ENCODE assay signal across 8 cellular contexts in the genomic region with DNA sequence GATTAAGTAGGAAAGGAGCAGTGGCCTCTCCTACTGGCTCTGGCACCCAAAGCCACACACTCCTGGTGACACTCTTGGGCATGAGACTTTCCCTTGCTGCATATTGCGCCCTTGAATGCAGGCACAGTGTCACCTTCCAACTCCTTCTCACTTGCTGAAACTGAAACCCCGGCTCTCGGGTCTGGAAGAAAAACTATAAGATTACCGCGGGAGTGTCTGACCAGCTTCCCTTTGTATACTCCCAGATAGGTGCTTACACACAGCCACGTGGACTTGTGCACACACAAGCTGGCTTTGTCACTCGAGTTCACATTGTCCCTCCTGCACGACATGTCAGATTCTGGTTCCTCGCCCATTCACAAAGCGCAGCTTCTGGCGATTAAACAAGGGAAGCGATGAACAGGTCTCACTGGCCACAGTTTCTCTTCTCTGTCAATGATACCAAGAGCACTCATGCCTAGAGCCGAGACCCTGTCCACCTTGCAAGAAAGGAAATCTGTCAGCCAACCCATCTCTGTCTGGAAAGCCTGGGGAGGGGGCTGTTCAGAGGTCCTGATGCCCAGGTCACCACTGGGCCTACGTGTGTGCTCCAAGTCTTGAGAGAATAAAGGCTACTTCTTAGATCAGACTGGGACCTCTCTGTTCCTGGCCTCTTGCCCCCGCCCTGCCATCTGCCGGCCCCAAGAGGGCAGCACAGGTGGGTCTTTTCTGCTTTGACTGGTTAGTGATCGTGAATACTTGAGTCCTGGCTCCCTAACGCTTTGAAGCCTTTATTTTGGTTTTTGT.
A peak's percentile ranks its signal among the peaks of the same experiment; 100 is the strongest.
DNase-seq lines count a peak whose midpoint lies in the region; ATAC-seq, FAIRE-seq and TF ChIP-seq lines count a peak whose summit lies in the region.

No MANE protein-coding gene starts in this region.

- peaks cover 48% of the 10 kb centered on the region for H3K27me3 Mint-ChIP-seq in CD4-positive, CD25-positive, alpha-beta regulatory T cell
- H3K27me3 Mint-ChIP-seq in activated CD4-positive, alpha-beta memory T cell treated with anti-CD3 and anti-CD28 coated beads for 36 hours, result peaks cover 30% of the 10 kb centered on the region

- peaks cover 13% of the 10 kb centered on the region for H3K27me3 ChIP-seq in CD4-positive, CD25-positive, alpha-beta regulatory T cell (ENCODE audit: control insufficient read depth, insufficient read depth, low read length)
- H3K27me3 ChIP-seq in endothelial cell of umbilical vein (ENCODE audit: control insufficient read depth in 2 of 2, insufficient read depth in 2 of 2, low read length in 2 of 2) (peaks cover 2 to 11% of the 10 kb centered on the region in 2 experiments), parathyroid adenoma (ENCODE audit: control insufficient read depth, insufficient read depth, low read length) (no peaks in the 10 kb centered on the region)

- POLR2A ChIA-PET in HEK293 (lab: Yijun Ruan, JAX), result no interaction called here
- POLR2A ChIA-PET in activated CD4-positive, alpha-beta memory T cell treated with anti-CD3 and anti-CD28 coated beads for 36 hours (lab: Charles Lee), result no interaction called here
- POLR2A ChIA-PET in endothelial cell of umbilical vein (lab: Charles Lee), result no interaction called here

- H3K9me3 Mint-ChIP-seq in CD4-positive, CD25-positive, alpha-beta regulatory T cell, result no peaks in the 10 kb centered on the region
- no peaks in the 10 kb centered on the region for H3K9me3 Mint-ChIP-seq in activated CD4-positive, alpha-beta memory T cell treated with anti-CD3 and anti-CD28 coated beads for 36 hours

- H3K4me3 Mint-ChIP-seq in CD4-positive, CD25-positive, alpha-beta regulatory T cell, result no peak overlapping the region
- no peak overlapping the region for H3K4me3 Mint-ChIP-seq in activated CD4-positive, alpha-beta memory T cell treated with anti-CD3 and anti-CD28 coated beads for 36 hours

- no peaks in the 10 kb centered on the region for H3K9me3 ChIP-seq in CD4-positive, CD25-positive, alpha-beta regulatory T cell (ENCODE audit: control insufficient read depth in 2 of 2, low read length in 2 of 2)
- H3K9me3 ChIP-seq in HEK293 (ENCODE audit: control insufficient read depth, insufficient read depth, low read depth, low read length) (no peaks in the 10 kb centered on the region), endothelial cell of umbilical vein (replicated peaks; ENCODE audit: control insufficient read depth, insufficient read depth, low read length) (no peaks in the 10 kb centered on the region), parathyroid adenoma (ENCODE audit: control insufficient read depth, low read length) (no peaks in the 10 kb centered on the region)

- no peaks in the 10 kb centered on the region for H3K9me1 ChIP-seq in endothelial cell of umbilical vein (replicated peaks; ENCODE audit: control insufficient read depth, extremely low read depth, insufficient read depth, low read length)

- no peaks in the 10 kb centered on the region for H3K36me3 Mint-ChIP-seq in CD4-positive, CD25-positive, alpha-beta regulatory T cell
- no peaks in the 10 kb centered on the region for H3K36me3 Mint-ChIP-seq in activated CD4-positive, alpha-beta memory T cell treated with anti-CD3 and anti-CD28 coated beads for 36 hours

- H3K9ac ChIP-seq in endothelial cell of umbilical vein (replicated peaks; ENCODE audit: extremely low read depth, insufficient read depth, low read length), result no peak overlapping the region
- no peak overlapping the region for H3K9ac ChIP-seq in parathyroid adenoma

- no peak overlapping the region for H3K27ac ChIP-seq in CD4-positive, CD25-positive, alpha-beta regulatory T cell (ENCODE audit: insufficient read depth, low read length, poor library complexity, severe bottlenecking)
- H3K27ac ChIP-seq in HEK293 (ENCODE audit: extremely low read depth, low read depth, low read length) (no peak overlapping the region), endothelial cell of umbilical vein (ENCODE audit: insufficient read depth, low read depth, low read length) (no peak overlapping the region), parathyroid adenoma (no peak overlapping the region)

- DNase-seq in CD4-positive, CD25-positive, alpha-beta regulatory T cell, result peak; percentile 13 to 65 (median 49)
- peak; percentile 73 for DNase-seq in NCI-H69 (lab: John Stamatoyannopoulos, UW)
- peak; percentile 67 for DNase-seq in activated CD4-positive, alpha-beta memory T cell treated with anti-CD3 and anti-CD28 coated beads for 36 hours
- peak; percentile 10 for DNase-seq in endothelial cell of umbilical vein (ENCODE audit: low read depth, low spot score)

- dilution Hi-C loops in endothelial cell of umbilical vein (cut with MboI; ENCODE audit: extremely low pct_ligation_motif_present, low sequenced_read_pairs), result no loop called here

- ATAC-seq in CD4-positive, CD25-positive, alpha-beta regulatory T cell (ENCODE audit: low read depth in 2 of 2), result peak; percentile 53 to 59
- ATAC-seq in HG02970 (IDR thresholded peaks at IDR 0.05; ENCODE audit: low FRiP score, unreplicated experiment) (no peak), GM21526 (IDR thresholded peaks at IDR 0.05; ENCODE audit: low FRiP score, unreplicated experiment) (no peak)

- no peaks in the 10 kb centered on the region for H3K4me1 ChIP-seq in CD4-positive, CD25-positive, alpha-beta regulatory T cell (ENCODE audit: control insufficient read depth, insufficient read depth, low read length, poor library complexity, severe bottlenecking)
- H3K4me1 ChIP-seq in HEK293 (ENCODE audit: control insufficient read depth, insufficient read depth, low read length), result peaks cover 3% of the 10 kb centered on the region; the same call in 1 of the 2 replicates
- no peaks in the 10 kb centered on the region for H3K4me1 ChIP-seq in endothelial cell of umbilical vein (ENCODE audit: control insufficient read depth, extremely low read depth, insufficient read depth, low read length)
- no peaks in the 10 kb centered on the region for H3K4me1 ChIP-seq in parathyroid adenoma

- no peak for TF ChIP-seq POLR2A in endothelial cell of umbilical vein (IDR thresholded peaks at IDR 0.05; ENCODE audit: low read depth, low read length)

- H4K20me1 ChIP-seq in endothelial cell of umbilical vein (replicated peaks; ENCODE audit: control insufficient read depth, extremely low read depth, insufficient read depth, low read length), result no peaks in the 10 kb centered on the region

- intact Hi-C loops in activated CD4-positive, alpha-beta memory T cell treated with anti-CD3 and anti-CD28 coated beads for 36 hours (cut with micrococcal nuclease), result loop anchor here (5.0 to 10.0 kb wide), 2 partner anchors 79 to 339 kb away; no protein-coding TSS in a partner anchor
- intact Hi-C loops in endothelial cell of umbilical vein (cut with micrococcal nuclease), result loop anchor here (1.0 to 10.0 kb wide), 3 partner anchors 77 to 341 kb away; a partner anchor contains a TSS

- H2AFZ ChIP-seq in endothelial cell of umbilical vein (ENCODE audit: low read depth, low read length), result no peak overlapping the region
- H2AFZ ChIP-seq in parathyroid adenoma, result no peak overlapping the region

- H3K36me3 ChIP-seq in CD4-positive, CD25-positive, alpha-beta regulatory T cell (ENCODE audit: control insufficient read depth, insufficient read depth, low read length), result no peaks in the 10 kb centered on the region
- H3K36me3 ChIP-seq in HEK293 (ENCODE audit: control insufficient read depth in 2 of 2, insufficient read depth in 1 of 2, low read length in 2 of 2) (no peaks in the 10 kb centered on the region), endothelial cell of umbilical vein (ENCODE audit: control insufficient read depth in 2 of 2, extremely low read depth in 1 of 2, insufficient read depth in 2 of 2, low read length in 2 of 2) (no peaks in the 10 kb centered on the region), parathyroid adenoma (ENCODE audit: control insufficient read depth, insufficient read depth, low read length) (no peaks in the 10 kb centered on the region)

- no peak overlapping the region for H3K4me2 ChIP-seq in endothelial cell of umbilical vein (ENCODE audit: insufficient read depth, low read length)
- no peak overlapping the region for H3K4me2 ChIP-seq in parathyroid adenoma (ENCODE audit: low read length)

- no TSS peak for BruUV-seq in endothelial cell of umbilical vein (replicated peaks; lab: Mats Ljungman, UMichigan)

- CTCF ChIA-PET in HEK293 (lab: Yijun Ruan, JAX) (interaction anchor here (0.5 to 3.1 kb wide), 17 partner anchors 10 to 343 kb away, joined by 3 to 25 read pairs (median 3); no protein-coding TSS in a partner anchor), endothelial cell of umbilical vein (lab: Charles Lee) (interaction anchor here (1.0 to 2.5 kb wide), 4 partner anchors 103 to 342 kb away, joined by 3 to 17 read pairs (median 6); a partner anchor contains a TSS)
- CTCF ChIA-PET in activated CD4-positive, alpha-beta memory T cell treated with anti-CD3 and anti-CD28 coated beads for 36 hours (lab: Charles Lee), result interaction anchor here (1.2 to 2.5 kb wide), 7 partner anchors 12 to 103 kb away, joined by 3 to 28 read pairs (median 6); no protein-coding TSS in a partner anchor

- no peak overlapping the region for H3K4me3 ChIP-seq in CD4-positive, CD25-positive, alpha-beta regulatory T cell (ENCODE audit: low read depth, low read length)
- no peak overlapping the region for H3K4me3 ChIP-seq in HEK293 (ENCODE audit: low read depth, low read length)
- H3K4me3 ChIP-seq in endothelial cell of umbilical vein (replicated peaks in 1 of 3; ENCODE audit: insufficient read depth in 1 of 3, low read depth in 1 of 3, low read length in 3 of 3), result no peak overlapping the region
- no peak overlapping the region for H3K4me3 ChIP-seq in parathyroid adenoma (ENCODE audit: low read depth, low read length)

- peak; percentile 29; the same call in 1 of the 2 replicates for TF ChIP-seq CTCF in HEK293 (tag by site-specific recombination; IDR thresholded peaks at IDR 0.05)
- TF ChIP-seq CTCF in endothelial cell of umbilical vein (IDR thresholded peaks at IDR 0.05; ENCODE audit: extremely low read depth in 1 of 2, insufficient read depth in 1 of 2, low read depth in 1 of 2, low read length in 2 of 2), result peak; percentile 59 to 68
- peak; percentile 83 for TF ChIP-seq CTCF in parathyroid adenoma (IDR thresholded peaks at IDR 0.05)

- no peak for FAIRE-seq in endothelial cell of umbilical vein (lab: Jason Lieb, UNC)

- H3K27ac Mint-ChIP-seq in CD4-positive, CD25-positive, alpha-beta regulatory T cell, result no peak overlapping the region
- no peak overlapping the region for H3K27ac Mint-ChIP-seq in activated CD4-positive, alpha-beta memory T cell treated with anti-CD3 and anti-CD28 coated beads for 36 hours

- H3K79me2 ChIP-seq in endothelial cell of umbilical vein (ENCODE audit: control insufficient read depth, insufficient read depth, low read length) (no peaks in the 10 kb centered on the region), parathyroid adenoma (no peaks in the 10 kb centered on the region)

- H3K4me1 Mint-ChIP-seq in CD4-positive, CD25-positive, alpha-beta regulatory T cell, result peaks cover 0 to 7% (median 0%) of the 10 kb centered on the region in 4 donors
- H3K4me1 Mint-ChIP-seq in activated CD4-positive, alpha-beta memory T cell treated with anti-CD3 and anti-CD28 coated beads for 36 hours (ENCODE audit: low read depth), result no peaks in the 10 kb centered on the region

TF ChIP-seq in HEK293, 187 proteins besides CTCF, POLR2A, EP300 and RAD21 (continues in another document):
- TF ChIP-seq KLF8 (tag by site-specific recombination; IDR thresholded peaks at IDR 0.05), result peak; percentile 77

TF ChIP-seq in endothelial cell of umbilical vein, 7 proteins besides CTCF, POLR2A, EP300 and RAD21 (continues in another document):
- no peak for TF ChIP-seq EZH2 (IDR thresholded peaks at IDR 0.05; ENCODE audit: borderline replicate concordance, low read depth, low read length, severe bottlenecking)

Comparison
In these comparisons a context has a peak if more than half of its experiments do, and no peak if none do; other contexts are left out.
1. ATAC-seq: peak in CD4-positive, CD25-positive, alpha-beta regulatory T cell (2 of 2); none in HG02970 (single experiment) and GM21526 (single experiment).
2. DNase-seq: peak in every context shown above with its lines; median percentile 73 in NCI-H69; 67 in activated CD4-positive, alpha-beta memory T cell treated with anti-CD3 and anti-CD28 coated beads for 36 hours; 49 in CD4-positive, CD25-positive, alpha-beta regulatory T cell; 10 in endothelial cell of umbilical vein.
3. CTCF ChIP-seq: peak in every context shown above with its lines; median percentile 83 in parathyroid adenoma; 64 in endothelial cell of umbilical vein; 29 in HEK293.